24 cellular contexts compared by ENCODE assay signal in genomic region chr18:615773-616172, GRCh38. TPM values are rescaled to one million over a fixed set of nuclear protein-coding genes. Genes with fewer than 3 reads are reported as not detected.
DNase-seq lines count a peak whose midpoint lies in the region; ATAC-seq, FAIRE-seq and TF ChIP-seq lines count a peak whose summit lies in the region.
"Had no signal": no experiment of that assay in that cellular context is flagged by ENCODE, and none has a peak within 500 bp of the region (broad histone marks: within the 10 kb centered on the region; RNA-seq: fewer than 3 reads in every experiment).

No MANE protein-coding gene starts in this region.

- in situ Hi-C loops in K562 (cut with MboI), result no loop called here

- H2AFZ ChIP-seq in K562 (ENCODE audit: low read depth, low read length), result no peak overlapping the region

- no peaks in the 10 kb centered on the region for H3K36me3 ChIP-seq in right atrium auricular region
- H3K36me3 ChIP-seq in K562 (ENCODE audit: control insufficient read depth, insufficient read depth, low read length), result no peaks in the 10 kb centered on the region
- H3K36me3 ChIP-seq: BE2C, gastrocnemius medialis, prostate gland, spleen, vagina had no signal

- no TSS peak for BruUV-seq in K562 (replicated peaks; lab: Mats Ljungman, UMichigan)

- POLR2A ChIA-PET in K562 (lab: Yijun Ruan, JAX), result interaction anchor here (2.2 kb wide), 1 partner anchor 11 kb away, joined by 9 read pairs; no protein-coding TSS in a partner anchor

- H3K27me3 ChIP-seq in right atrium auricular region (no peaks in the 10 kb centered on the region), K562 (ENCODE audit: control insufficient read depth in 2 of 2, insufficient read depth in 2 of 2, low read length in 2 of 2) (peaks cover 2 to 9% of the 10 kb centered on the region in 2 experiments; a peak in 2 of 5 replicates)
- H3K27me3 ChIP-seq: gastrocnemius medialis, spleen, vagina had no signal

- no peaks in the 10 kb centered on the region for H3K9me1 ChIP-seq in K562 (ENCODE audit: control insufficient read depth, insufficient read depth, low read length)

- TF ChIP-seq RAD21 in K562 (CRISPR knock-in tag; conservative IDR thresholded peaks at IDR 0.05 in 1 of 2, IDR thresholded peaks at IDR 0.05 in 1 of 2), result no peak

- ATAC-seq in Right ventricle myocardium superior (ENCODE audit: poor library complexity) (peak; percentile 29), K562 (peak; percentile 35), left lobe of liver (peak; percentile 26), GM18909 (IDR thresholded peaks at IDR 0.05; ENCODE audit: poor library complexity, unreplicated experiment) (no peak)
- ATAC-seq: activated CD4-positive, CD25-positive, alpha-beta regulatory T cell treated with anti-CD3 and anti-CD28 coated beads, Interleukin-2, amount 50 U/mL, for 24 hours; activated CD8-positive, alpha-beta T cell treated with anti-CD3 and anti-CD28 coated beads, Interleukin-2, amount 10 ng/mL, durations not matched to agents 7 days and 5 days; gastrocnemius medialis had no signal

- WGBS in K562 (ENCODE audit: insufficient coverage, low coverage, missing lambda C conversion rate), result 19% methylated on average over 4 of the region's 4 CpGs

- H3K27ac ChIP-seq in right atrium auricular region (peak overlapping the region in 1 of 2 donors; percentile 41), K562 (ENCODE audit: extremely low read depth, low read depth, low read length) (no peak overlapping the region)
- H3K27ac ChIP-seq: A549, gastrocnemius medialis, prostate gland, vagina had no signal

- no peaks in the 10 kb centered on the region for H4K20me1 ChIP-seq in K562 (replicated peaks; ENCODE audit: control insufficient read depth, insufficient read depth, low read length)

- no peaks in the 10 kb centered on the region for H3K4me1 ChIP-seq in right atrium auricular region
- H3K4me1 ChIP-seq in K562 (replicated peaks in 1 of 2; ENCODE audit: control insufficient read depth in 2 of 2, insufficient read depth in 2 of 2, low read length in 2 of 2), result peaks cover 0 to 6% of the 10 kb centered on the region in 2 experiments; a peak in 3 of 5 replicates
- H3K4me1 ChIP-seq: A549, BE2C, gastrocnemius medialis, prostate gland, vagina had no signal

- TF ChIP-seq POLR2A in K562 (conservative IDR thresholded peaks at IDR 0.05), result no peak

- H3K9ac ChIP-seq in K562 (ENCODE audit: insufficient read depth in 1 of 2, low read depth in 2 of 2, low read length in 2 of 2), result no peak overlapping the region

- H3K4me2 ChIP-seq in K562 (ENCODE audit: insufficient read depth, low read length), result no peak overlapping the region
- H3K4me2 ChIP-seq: A549 had no signal

- H3K9me3 ChIP-seq in right atrium auricular region (no peaks in the 10 kb centered on the region), K562 (replicated peaks; ENCODE audit: control insufficient read depth, insufficient read depth, low read depth, low read length) (no peaks in the 10 kb centered on the region)
- H3K9me3 ChIP-seq: A549, BE2C, gastrocnemius medialis, mucosa of descending colon, prostate gland, spleen, vagina had no signal

- CTCF ChIA-PET in K562 (lab: Yijun Ruan, JAX; ENCODE audit: low intra/inter-chr PET ratio), result interaction anchor here (0.6 to 3.0 kb wide), 5 partner anchors 18 to 329 kb away, joined by 3 to 12 read pairs (median 4); partner anchors contain the start of gene CLUL1

- TF ChIP-seq CTCF in right atrium auricular region (IDR thresholded peaks at IDR 0.05), result no peak
- TF ChIP-seq CTCF in K562 (IDR thresholded peaks at IDR 0.05 in 2 of 3, conservative IDR thresholded peaks at IDR 0.05 in 1 of 3; ENCODE audit: insufficient read depth in 2 of 3, low read depth in 1 of 3, low read length in 3 of 3), result no peak; a peak in 1 of 6 replicates

- no peaks in the 10 kb centered on the region for H3K79me2 ChIP-seq in K562 (ENCODE audit: control insufficient read depth, insufficient read depth, low read length)

- FAIRE-seq in K562 (lab: Jason Lieb, UNC) (no peak), urothelium cell line (lab: Jason Lieb, UNC) (peak; percentile 96)
- FAIRE-seq: A549 had no signal

- TF ChIP-seq EP300 in K562 (IDR thresholded peaks at IDR 0.05; ENCODE audit: low read length), result no peak

- H3K4me3 ChIP-seq in right atrium auricular region, result no peak overlapping the region
- H3K4me3 ChIP-seq in K562, result no peak overlapping the region
- H3K4me3 ChIP-seq: A549, gastrocnemius medialis, mucosa of descending colon, prostate gland, spleen, vagina had no signal

- intact Hi-C loops in Right ventricle myocardium superior (cut with DNase I) (loop anchor here (5.0 kb wide), 1 partner anchor 328 kb away; no protein-coding TSS in a partner anchor), K562 (cut with micrococcal nuclease) (loop anchor here (2.0 to 5.0 kb wide), 3 partner anchors 91 to 329 kb away; no protein-coding TSS in a partner anchor), head of caudate nucleus (cut with DNase I) (loop anchor here (5.0 kb wide), 1 partner anchor 323 kb away; no protein-coding TSS in a partner anchor)

- DNase-seq in Right ventricle myocardium superior (no peak), right atrium auricular region (ENCODE audit: low spot score) (no peak), K562 (ENCODE audit: extremely low read depth in 1 of 4, low spot score in 3 of 4) (peak in 1 of 4 experiments; percentile 24), left lobe of liver (ENCODE audit: low spot score) (no peak), urothelium cell line (ENCODE audit: low spot score) (no peak), head of caudate nucleus (no peak)
- DNase-seq in stimulated activated CD4-positive, alpha-beta T cell treated with anti-CD3 and anti-CD28 coated beads, Interleukin-4, amount 100 ng/mL, for 4 hours, result no peak
- DNase-seq: activated CD8-positive, alpha-beta T cell treated with anti-CD3 and anti-CD28 coated beads, Interleukin-2, amount 10 ng/mL, durations not matched to agents 7 days and 5 days; activated naive CD4-positive, alpha-beta T cell treated with Interleukin-2 at 50 U/mL for 16 hours; activated T-cell treated with anti-CD3 and anti-CD28 coated beads, Interleukin-2, amount 50 U/mL, for 1 hour; BE2C; gastrocnemius medialis; left cardiac atrium; NCI-H1436 treated with DMSO at 0.1 percent for 48 hours; spleen had no signal

RNA-seq across cellular contexts. Expression of gene CLUL1, which starts 19.0 kb away (rescaled TPM):
- 0.22 TPM for total RNA-seq in Right ventricle myocardium superior
- total RNA-seq in right atrium auricular region, result under 1 TPM in 1 of 2 donors, not detected in 1; 0.71 TPM
- total RNA-seq in K562 (2011; cell fraction: chromatin; rRNA removed; ENCODE audit: low replicate concordance), result 0.16 and 2.2 TPM in 2 replicates
- total RNA-seq in K562 (2011; cell fraction: nucleolus; rRNA removed), result 1.0 TPM in 1 of 2 replicates, not detected in the other
- 0.51 TPM in 1 of 2 replicates, not detected in the other for total RNA-seq in K562 (2011; cell fraction: nucleoplasm; rRNA removed)
- total RNA-seq in K562 (2014; rRNA removed), result 0.86 TPM in 1 of 2 replicates, not detected in the other
- total RNA-seq in K562 (2014; rRNA removed; fragmentation: Illumina TruSeq; extraction: Trizol), result 0.40 and 0.41 TPM in 2 replicates
- total RNA-seq in K562 (2015; rRNA removed; fragmentation: Illumina TruSeq; extraction: Trizol), result 0.76 TPM in 1 of 2 replicates, not detected in the other
- not detected in 2 replicates for total RNA-seq in K562 (2021)
- polyA plus RNA-seq in K562 (2011; rRNA removed), result 0.49 and 0.80 TPM in 2 replicates
- 0.09 and 0.27 TPM in 2 replicates for polyA plus RNA-seq in K562 (2011; cell fraction: cytosol; rRNA removed)
- 0.67 and 1.1 TPM in 2 replicates for polyA plus RNA-seq in K562 (2011; cell fraction: nucleus; rRNA removed)
- 0.43 and 0.54 TPM in 2 replicates for polyA plus RNA-seq in K562 (2012)
- 0.28 TPM in 1 of 2 replicates, not detected in the other for polyA plus RNA-seq in K562 (2014; fragmentation: Illumina TruSeq; extraction: Trizol)
- under 1 TPM; 0.32 to 0.70 TPM for polyA plus RNA-seq in K562 (2014; fragmentation: Nextera tagmentation; extraction: Ambion mirVana)
- polyA plus RNA-seq in K562 (2014; rRNA removed), result 0.30 and 0.41 TPM in 2 replicates
- polyA minus RNA-seq in K562 (2011; rRNA and poly(A)+ RNA removed), result 0.84 and 1.3 TPM in 2 replicates
- not detected in 2 replicates for polyA minus RNA-seq in K562 (2011; cell fraction: cytosol; rRNA and poly(A)+ RNA removed)
- polyA minus RNA-seq in K562 (2011; cell fraction: nucleus; rRNA and poly(A)+ RNA removed), result 1.00 TPM in 1 of 2 replicates, not detected in the other
- total RNA-seq in left lobe of liver, result not detected
- total RNA-seq: activated CD8-positive, alpha-beta T cell treated with anti-CD3 and anti-CD28 coated beads, Interleukin-2, amount 10 ng/mL, durations not matched to agents 7 days and 5 days; epithelial cell of proximal tubule; mucosa of descending colon; vagina had no signal
- polyA plus RNA-seq: A549, spleen had no signal

RNA-seq across cellular contexts. Expression of gene CETN1, which starts 35.6 kb away (rescaled TPM):
- total RNA-seq in Right ventricle myocardium superior (not detected), right atrium auricular region (not detected), K562 (2014; rRNA removed) (0.18 and 0.33 TPM in 2 replicates), K562 (2014; rRNA removed; fragmentation: Illumina TruSeq; extraction: Trizol) (not detected in 2 replicates), K562 (2015; rRNA removed; fragmentation: Illumina TruSeq; extraction: Trizol) (0.07 and 0.11 TPM in 2 replicates), K562 (2021) (0.16 TPM in 1 of 2 replicates, not detected in the other), left lobe of liver (not detected)
- total RNA-seq in K562 (2011; cell fraction: chromatin; rRNA removed; ENCODE audit: low replicate concordance), result not detected in 2 replicates
- total RNA-seq in K562 (2011; cell fraction: nucleolus; rRNA removed), result not detected in 2 replicates
- not detected in 2 replicates for total RNA-seq in K562 (2011; cell fraction: nucleoplasm; rRNA removed)
- polyA plus RNA-seq in K562 (2011; rRNA removed) (not detected in 2 replicates), K562 (2014; fragmentation: Illumina TruSeq; extraction: Trizol) (0.19 and 0.28 TPM in 2 replicates), K562 (2014; fragmentation: Nextera tagmentation; extraction: Ambion mirVana) (under 1 TPM; 0.11 to 0.34 TPM), K562 (2014; rRNA removed) (0.25 TPM in 1 of 2 replicates, not detected in the other)
- not detected in 2 replicates for polyA plus RNA-seq in K562 (2011; cell fraction: cytosol; rRNA removed)
- polyA plus RNA-seq in K562 (2011; cell fraction: nucleus; rRNA removed), result not detected in 2 replicates
- polyA plus RNA-seq in K562 (2012), result 0.09 and 0.98 TPM in 2 replicates
- not detected in 2 replicates for polyA minus RNA-seq in K562 (2011; rRNA and poly(A)+ RNA removed)
- not detected in 2 replicates for polyA minus RNA-seq in K562 (2011; cell fraction: cytosol; rRNA and poly(A)+ RNA removed)
- not detected in 2 replicates for polyA minus RNA-seq in K562 (2011; cell fraction: nucleus; rRNA and poly(A)+ RNA removed)
- total RNA-seq: activated CD8-positive, alpha-beta T cell treated with anti-CD3 and anti-CD28 coated beads, Interleukin-2, amount 10 ng/mL, durations not matched to agents 7 days and 5 days; epithelial cell of proximal tubule; gastrocnemius medialis; left cardiac atrium; M059J; mucosa of descending colon; neural crest cell; spleen; vagina had no signal
- polyA plus RNA-seq: A549, spleen had no signal

RNA-seq across cellular contexts. Expression of gene TYMS, which starts 41.7 kb away (rescaled TPM):
- 2.7 TPM for total RNA-seq in Right ventricle myocardium superior
- under 1 TPM; 0.86 to 0.89 TPM for total RNA-seq in right atrium auricular region
- 56.4 and 67.1 TPM in 2 replicates for total RNA-seq in K562 (2011; cell fraction: chromatin; rRNA removed; ENCODE audit: low replicate concordance)
- total RNA-seq in K562 (2011; cell fraction: nucleolus; rRNA removed), result 67.0 and 72.2 TPM in 2 replicates
- 71.0 and 81.6 TPM in 2 replicates for total RNA-seq in K562 (2011; cell fraction: nucleoplasm; rRNA removed)
- 137 and 138 TPM in 2 replicates for total RNA-seq in K562 (2014; rRNA removed)
- total RNA-seq in K562 (2014; rRNA removed; fragmentation: Illumina TruSeq; extraction: Trizol), result 69.1 and 72.4 TPM in 2 replicates
- 83.4 and 88.8 TPM in 2 replicates for total RNA-seq in K562 (2015; rRNA removed; fragmentation: Illumina TruSeq; extraction: Trizol)
- 292 and 305 TPM in 2 replicates for total RNA-seq in K562 (2021)
- 276 and 390 TPM in 2 replicates for polyA plus RNA-seq in K562 (2011; rRNA removed)
- 377 and 398 TPM in 2 replicates for polyA plus RNA-seq in K562 (2011; cell fraction: cytosol; rRNA removed)
- polyA plus RNA-seq in K562 (2011; cell fraction: nucleus; rRNA removed), result 188 and 221 TPM in 2 replicates
- 259 and 356 TPM in 2 replicates for polyA plus RNA-seq in K562 (2012)
- 381 and 409 TPM in 2 replicates for polyA plus RNA-seq in K562 (2014; fragmentation: Illumina TruSeq; extraction: Trizol)
- polyA plus RNA-seq in K562 (2014; fragmentation: Nextera tagmentation; extraction: Ambion mirVana), result 100 to 1,000 TPM; 168 to 175 TPM
- polyA plus RNA-seq in K562 (2014; rRNA removed), result 302 and 311 TPM in 2 replicates
- polyA minus RNA-seq in K562 (2011; rRNA and poly(A)+ RNA removed), result 346 and 403 TPM in 2 replicates
- 213 and 291 TPM in 2 replicates for polyA minus RNA-seq in K562 (2011; cell fraction: cytosol; rRNA and poly(A)+ RNA removed)
- 40.8 and 82.9 TPM in 2 replicates for polyA minus RNA-seq in K562 (2011; cell fraction: nucleus; rRNA and poly(A)+ RNA removed)
- total RNA-seq in left lobe of liver, result 1.7 TPM

Comparison
In these comparisons a context has a peak if more than half of its experiments do, and no peak if none do; other contexts are left out.
1. RNA of gene TYMS, which starts 41.7 kb away (total RNA-seq): 56.4 to 305 TPM in K562; 2.7 TPM in Right ventricle myocardium superior (single experiment), 1.7 TPM in left lobe of liver (single experiment) and 0.86 to 0.89 TPM in right atrium auricular region; every median in the first group is over 10 times any median in the second.